Comparison of ENCODE assay signal across 13 cellular contexts in genomic region chr5:141608557-141608956, GRCh38. TPM values are rescaled to one million over a fixed set of nuclear protein-coding genes. Genes with fewer than 3 reads are reported as not detected.
DNase-seq lines count a peak whose midpoint lies in the region; ATAC-seq and TF ChIP-seq lines count a peak whose summit lies in the region.
"Had no signal": no experiment of that assay in that cellular context is flagged by ENCODE, and none has a peak within 500 bp of the region (broad histone marks: within the 10 kb centered on the region; RNA-seq: fewer than 3 reads in every experiment).

No MANE protein-coding gene starts in this region.

- no peak for DNase-seq in MCF 10A (ENCODE audit: unreplicated experiment)
- DNase-seq in breast epithelium (ENCODE audit: low spot score in 2 of 2) = no peak
- DNase-seq in activated T-helper 2 cell treated with anti-CD3 and anti-CD28 coated beads, Interferon-gamma antibody, Interleukin-2, Interleukin-4, amounts not matched to agents 10 μg/mL and 5 μg/mL and 100 μg/mL, durations not matched to agents 14 hours and 24 hours and 36 hours (ENCODE audit: low spot score) = no peak
- DNase-seq in right lobe of liver = no peak
- no peak for DNase-seq in upper lobe of right lung
- no peak for DNase-seq in SK-N-DZ (ENCODE audit: low spot score)
- DNase-seq in occipital lobe (lab: John Stamatoyannopoulos, UW) = no peak
- no peak for DNase-seq in NCI-H226
- DNase-seq: activated CD8-positive, alpha-beta memory T cell treated with anti-CD3 and anti-CD28 coated beads for 24 hours; hypothalamus; NCI-H1694 treated with DMSO at 0.1 percent for 48 hours; SK-N-SH had no signal

- no peaks in the 10 kb centered on the region for H3K4me1 ChIP-seq in breast epithelium
- H3K4me1 ChIP-seq in right lobe of liver = peaks cover 0 to 80% (median 29%) of the 10 kb centered on the region in 4 donors
- H3K4me1 ChIP-seq in upper lobe of right lung = peaks cover 70% of the 10 kb centered on the region

- no peak for TF ChIP-seq CTCF in MCF 10A (IDR thresholded peaks at IDR 0.05; ENCODE audit: unreplicated experiment)
- TF ChIP-seq CTCF in breast epithelium (IDR thresholded peaks at IDR 0.05) = no peak
- no peak for TF ChIP-seq CTCF in right lobe of liver (IDR thresholded peaks at IDR 0.05)
- no peak for TF ChIP-seq CTCF in upper lobe of right lung (IDR thresholded peaks at IDR 0.05)

- H3K36me3 Mint-ChIP-seq in MCF 10A (ENCODE audit: insufficient read depth, unreplicated experiment) = peaks cover 35% of the 10 kb centered on the region
- peaks cover 51% of the 10 kb centered on the region for H3K36me3 Mint-ChIP-seq in activated T-helper 2 cell treated with anti-CD3 and anti-CD28 coated beads, Interferon-gamma antibody, Interleukin-2, Interleukin-4, amounts not matched to agents 10 μg/mL and 5 μg/mL and 100 μg/mL, durations not matched to agents 14 hours and 24 hours and 36 hours (ENCODE audit: low read depth)

- H3K9me3 ChIP-seq in breast epithelium (no peaks in the 10 kb centered on the region), right lobe of liver (no peaks in the 10 kb centered on the region), upper lobe of right lung (no peaks in the 10 kb centered on the region)
- H3K9me3 ChIP-seq: SK-N-SH, vagina had no signal

- CTCF ChIA-PET in MCF 10A (lab: Yijun Ruan, JAX) = interaction anchor here (0.7 to 4.6 kb wide), 10 partner anchors 8 to 352 kb away, joined by 3 to 42 read pairs (median 6); partner anchors contain the start of gene DIAPH1

- peak overlapping the region; percentile 53 for H3K27ac Mint-ChIP-seq in MCF 10A (ENCODE audit: low read depth, unreplicated experiment)
- peak overlapping the region; percentile 81 for H3K27ac Mint-ChIP-seq in activated T-helper 2 cell treated with anti-CD3 and anti-CD28 coated beads, Interferon-gamma antibody, Interleukin-2, Interleukin-4, amounts not matched to agents 10 μg/mL and 5 μg/mL and 100 μg/mL, durations not matched to agents 14 hours and 24 hours and 36 hours

- H3K27me3 ChIP-seq in breast epithelium = no peaks in the 10 kb centered on the region
- no peaks in the 10 kb centered on the region for H3K27me3 ChIP-seq in right lobe of liver
- no peaks in the 10 kb centered on the region for H3K27me3 ChIP-seq in upper lobe of right lung
- H3K27me3 ChIP-seq: vagina had no signal

- intact Hi-C loops in MCF 10A (cut with micrococcal nuclease) (loop anchor here (10.0 kb wide), 1 partner anchor 634 kb away; no protein-coding TSS in a partner anchor), breast epithelium (cut with DNase I; ENCODE audit: low total_unique reads) (no loop called here), right lobe of liver (cut with DNase I) (no loop called here), upper lobe of right lung (cut with DNase I) (no loop called here)
- intact Hi-C loops in activated T-helper 2 cell treated with anti-CD3 and anti-CD28 coated beads, Interferon-gamma antibody, Interleukin-2, Interleukin-4, amounts not matched to agents 10 μg/mL and 5 μg/mL and 100 μg/mL, durations not matched to agents 14 hours and 24 hours and 36 hours (cut with micrococcal nuclease) = no loop called here

- H3K4me3 ChIP-seq in breast epithelium (no peak overlapping the region), right lobe of liver (peak overlapping the region in 1 of 3 donors; percentile 20), upper lobe of right lung (no peak overlapping the region)
- H3K4me3 ChIP-seq: vagina had no signal

- POLR2A ChIA-PET in MCF 10A (lab: Yijun Ruan, JAX) = interaction anchor here (3.5 to 14.7 kb wide), 3 partner anchors 8 to 28 kb away, joined by 15 to 385 read pairs (median 29); partner anchors contain the start of genes DIAPH1, HDAC3 and RELL2

- WGBS in right lobe of liver (ENCODE audit: insufficient coverage, low coverage, low lambda C conversion rate, missing lambda C conversion rate) = 16% methylated on average over 1 of the region's 1 CpG

- BruUV-seq in MCF 10A (replicated peaks; lab: Mats Ljungman, UMichigan) = no TSS peak

- H3K27ac ChIP-seq in breast epithelium (no peak overlapping the region), right lobe of liver (peak overlapping the region; percentile 28 to 96 (median 71)), upper lobe of right lung (peak overlapping the region; percentile 20)
- H3K27ac ChIP-seq: vagina had no signal

- peaks cover 58% of the 10 kb centered on the region for H3K4me1 Mint-ChIP-seq in MCF 10A (ENCODE audit: insufficient read depth, unreplicated experiment)
- peaks cover 75% of the 10 kb centered on the region for H3K4me1 Mint-ChIP-seq in activated T-helper 2 cell treated with anti-CD3 and anti-CD28 coated beads, Interferon-gamma antibody, Interleukin-2, Interleukin-4, amounts not matched to agents 10 μg/mL and 5 μg/mL and 100 μg/mL, durations not matched to agents 14 hours and 24 hours and 36 hours (ENCODE audit: low read depth)

- H3K27me3 Mint-ChIP-seq in MCF 10A (ENCODE audit: insufficient read depth, unreplicated experiment) = no peaks in the 10 kb centered on the region
- H3K27me3 Mint-ChIP-seq in activated T-helper 2 cell treated with anti-CD3 and anti-CD28 coated beads, Interferon-gamma antibody, Interleukin-2, Interleukin-4, amounts not matched to agents 10 μg/mL and 5 μg/mL and 100 μg/mL, durations not matched to agents 14 hours and 24 hours and 36 hours (ENCODE audit: low read depth) = no peaks in the 10 kb centered on the region

- no peak overlapping the region for H3K4me3 Mint-ChIP-seq in MCF 10A (ENCODE audit: unreplicated experiment)
- H3K4me3 Mint-ChIP-seq in activated T-helper 2 cell treated with anti-CD3 and anti-CD28 coated beads, Interferon-gamma antibody, Interleukin-2, Interleukin-4, amounts not matched to agents 10 μg/mL and 5 μg/mL and 100 μg/mL, durations not matched to agents 14 hours and 24 hours and 36 hours (ENCODE audit: low read depth) = peak overlapping the region; percentile 5

- H3K36me3 ChIP-seq in breast epithelium = no peaks in the 10 kb centered on the region
- H3K36me3 ChIP-seq in right lobe of liver = no peaks in the 10 kb centered on the region
- H3K36me3 ChIP-seq in upper lobe of right lung = no peaks in the 10 kb centered on the region
- H3K36me3 ChIP-seq: vagina had no signal

- ATAC-seq in right lobe of liver (peak; percentile 81 to 92 (median 88)), upper lobe of right lung (peak; percentile 48)

- no peaks in the 10 kb centered on the region for H3K9me3 Mint-ChIP-seq in MCF 10A (ENCODE audit: unreplicated experiment)
- no peaks in the 10 kb centered on the region for H3K9me3 Mint-ChIP-seq in activated T-helper 2 cell treated with anti-CD3 and anti-CD28 coated beads, Interferon-gamma antibody, Interleukin-2, Interleukin-4, amounts not matched to agents 10 μg/mL and 5 μg/mL and 100 μg/mL, durations not matched to agents 14 hours and 24 hours and 36 hours

- TF ChIP-seq POLR2A in breast epithelium (IDR thresholded peaks at IDR 0.05) (no peak), right lobe of liver (IDR thresholded peaks at IDR 0.05) (no peak)

RNA-seq across cellular contexts. Expression of gene DIAPH1, which starts 10.2 kb away (rescaled TPM):
- 203 and 228 TPM in 2 replicates for total RNA-seq in MCF 10A (2022)
- total RNA-seq in breast epithelium = 10 to 100 TPM; 58.8 to 64.8 (median 63.6) TPM
- 228 and 234 TPM in 2 replicates for total RNA-seq in activated T-helper 2 cell treated with anti-CD3 and anti-CD28 coated beads, Interferon-gamma antibody, Interleukin-2, Interleukin-4, amounts not matched to agents 10 μg/mL and 5 μg/mL and 100 μg/mL, durations not matched to agents 14 hours and 24 hours and 36 hours
- total RNA-seq in right lobe of liver = 100 to 1,000 TPM in 4 of 6 experiments, 10 to 100 TPM in 2; 93.7 to 114 (median 107) TPM
- total RNA-seq in upper lobe of right lung = 118 TPM
- 27.8 and 31.2 TPM in 2 replicates for polyA plus RNA-seq in SK-N-DZ (2014; cell fraction: cytosol; rRNA removed)
- polyA plus RNA-seq in SK-N-DZ (2014; cell fraction: nucleus; rRNA removed) = 42.2 and 46.4 TPM in 2 replicates
- total RNA-seq in occipital lobe = 18.4 TPM

RNA-seq across cellular contexts. Expression of gene HDAC3, which starts 28.1 kb away (rescaled TPM):
- total RNA-seq in MCF 10A (2022) (83.5 and 85.6 TPM in 2 replicates), breast epithelium (10 to 100 TPM; 50.2 to 52.5 (median 52.1) TPM), right lobe of liver (10 to 100 TPM; 18.2 to 26.5 (median 23.3) TPM), upper lobe of right lung (42.1 TPM), occipital lobe (46.5 TPM)
- total RNA-seq in activated T-helper 2 cell treated with anti-CD3 and anti-CD28 coated beads, Interferon-gamma antibody, Interleukin-2, Interleukin-4, amounts not matched to agents 10 μg/mL and 5 μg/mL and 100 μg/mL, durations not matched to agents 14 hours and 24 hours and 36 hours = 92.4 and 95.2 TPM in 2 replicates
- 76.1 and 92.0 TPM in 2 replicates for polyA plus RNA-seq in SK-N-DZ (2014; cell fraction: cytosol; rRNA removed)
- 181 and 195 TPM in 2 replicates for polyA plus RNA-seq in SK-N-DZ (2014; cell fraction: nucleus; rRNA removed)

RNA-seq across cellular contexts. Expression of gene RELL2, which starts 28.2 kb away (rescaled TPM):
- total RNA-seq in MCF 10A (2022) (12.5 and 13.3 TPM in 2 replicates), breast epithelium (1 to 10 TPM; 1.3 to 4.3 (median 4.0) TPM), right lobe of liver (1 to 10 TPM in 4 of 6 experiments, under 1 TPM in 2; 0.53 to 2.6 (median 1.2) TPM), upper lobe of right lung (6.1 TPM), occipital lobe (8.4 TPM)
- 15.9 and 16.1 TPM in 2 replicates for total RNA-seq in activated T-helper 2 cell treated with anti-CD3 and anti-CD28 coated beads, Interferon-gamma antibody, Interleukin-2, Interleukin-4, amounts not matched to agents 10 μg/mL and 5 μg/mL and 100 μg/mL, durations not matched to agents 14 hours and 24 hours and 36 hours
- 31.9 and 42.4 TPM in 2 replicates for polyA plus RNA-seq in SK-N-DZ (2014; cell fraction: cytosol; rRNA removed)
- polyA plus RNA-seq in SK-N-DZ (2014; cell fraction: nucleus; rRNA removed) = 110 and 123 TPM in 2 replicates

RNA-seq across cellular contexts. Expression of gene FCHSD1, which starts 42.7 kb away (rescaled TPM):
- total RNA-seq in MCF 10A (2022) (21.2 and 22.1 TPM in 2 replicates), breast epithelium (10 to 100 TPM; 18.1 to 32.1 (median 24.3) TPM), right lobe of liver (1 to 10 TPM in 5 of 6 experiments, under 1 TPM in 1; 0.77 to 6.4 (median 3.3) TPM), upper lobe of right lung (13.6 TPM), occipital lobe (3.0 TPM)
- total RNA-seq in activated T-helper 2 cell treated with anti-CD3 and anti-CD28 coated beads, Interferon-gamma antibody, Interleukin-2, Interleukin-4, amounts not matched to agents 10 μg/mL and 5 μg/mL and 100 μg/mL, durations not matched to agents 14 hours and 24 hours and 36 hours = 37.4 and 42.8 TPM in 2 replicates
- 4.9 and 11.8 TPM in 2 replicates for polyA plus RNA-seq in SK-N-DZ (2014; cell fraction: cytosol; rRNA removed)
- polyA plus RNA-seq in SK-N-DZ (2014; cell fraction: nucleus; rRNA removed) = 102 and 106 TPM in 2 replicates

Comparison
In these comparisons a context has a peak if more than half of its experiments do, and no peak if none do; other contexts are left out.
1. H3K27ac ChIP-seq: peak in right lobe of liver (3 of 3) and upper lobe of right lung (single experiment); none in breast epithelium (0 of 2).